Comparison of ENCODE assay signal across 8 cellular contexts in genomic region chr14:105021656-105022275, GRCh38. TPM values are rescaled to one million over a fixed set of nuclear protein-coding genes. Genes with fewer than 3 reads are reported as not detected.
A peak's percentile ranks its signal among the peaks of the same experiment; 100 is the strongest.
DNase-seq lines count a peak whose midpoint lies in the region; ATAC-seq and TF ChIP-seq lines count a peak whose summit lies in the region.

No MANE protein-coding gene starts in this region.

- peak; percentile 36 for DNase-seq in AG08396 (ENCODE audit: low spot score)
- DNase-seq in NCI-H510A treated with DMSO at 0.1 percent for 48 hours (lab: John Stamatoyannopoulos, UW) = peak; percentile 73
- peak; percentile 60 for DNase-seq in activated naive CD4-positive, alpha-beta T cell treated with anti-CD3 and anti-CD28 coated beads for 36 hours
- peak in 41 of 42 donors; percentile 22 to 81 (median 55) for DNase-seq in head of caudate nucleus
- DNase-seq in prostate gland (ENCODE audit: low spot score) = no peak
- no peak for DNase-seq in GM19238 (ENCODE audit: insufficient read length, low spot score)

- 9% methylated on average over 20 of the region's 20 CpGs for WGBS in prostate gland

- H3K36me3 Mint-ChIP-seq in activated naive CD4-positive, alpha-beta T cell treated with anti-CD3 and anti-CD28 coated beads for 36 hours (ENCODE audit: low read depth) = peaks cover 31% of the 10 kb centered on the region

- no peaks in the 10 kb centered on the region for H3K9me3 Mint-ChIP-seq in activated naive CD4-positive, alpha-beta T cell treated with anti-CD3 and anti-CD28 coated beads for 36 hours

- no peaks in the 10 kb centered on the region for H3K9me3 ChIP-seq in prostate gland

- ATAC-seq in GM21447 (IDR thresholded peaks at IDR 0.05; ENCODE audit: unreplicated experiment) (peak; percentile 2), GM18870 (IDR thresholded peaks at IDR 0.05; ENCODE audit: unreplicated experiment) (no peak)

- peak overlapping the region; percentile 74 to 77 for H3K27ac ChIP-seq in prostate gland

- H3K27ac Mint-ChIP-seq in activated naive CD4-positive, alpha-beta T cell treated with anti-CD3 and anti-CD28 coated beads for 36 hours = peak overlapping the region; percentile 87

- H3K4me1 ChIP-seq in prostate gland (replicated peaks) = peaks cover 3% of the 10 kb centered on the region

- no peaks in the 10 kb centered on the region for H3K36me3 ChIP-seq in prostate gland

- TF ChIP-seq POLR2A in prostate gland (IDR thresholded peaks at IDR 0.05) = no peak

- H3K27me3 ChIP-seq in prostate gland (replicated peaks; ENCODE audit: insufficient read depth) = no peaks in the 10 kb centered on the region

- H3K4me3 Mint-ChIP-seq in activated naive CD4-positive, alpha-beta T cell treated with anti-CD3 and anti-CD28 coated beads for 36 hours = peak overlapping the region; percentile 98

- peak overlapping the region; percentile 36 to 81 for H3K4me3 ChIP-seq in prostate gland

- CTCF ChIA-PET in activated naive CD4-positive, alpha-beta T cell treated with anti-CD3 and anti-CD28 coated beads for 36 hours (lab: Charles Lee) = interaction anchor here (0.6 to 1.3 kb wide), 4 partner anchors 24 to 317 kb away, joined by 3 to 10 read pairs (median 3); no protein-coding TSS in a partner anchor

- H3K4me1 Mint-ChIP-seq in activated naive CD4-positive, alpha-beta T cell treated with anti-CD3 and anti-CD28 coated beads for 36 hours (ENCODE audit: low read depth) = peaks cover 70% of the 10 kb centered on the region

- intact Hi-C loops in activated naive CD4-positive, alpha-beta T cell treated with anti-CD3 and anti-CD28 coated beads for 36 hours (cut with micrococcal nuclease) = loop anchor here (1.0 to 5.0 kb wide), 8 partner anchors 24 to 470 kb away; partner anchors contain the start of genes BRF1, CLBA1, GPR132 and TEDC1
- intact Hi-C loops in head of caudate nucleus (cut with DNase I) = loop anchor here (5.0 kb wide), 1 partner anchor 39 kb away; no protein-coding TSS in a partner anchor
- intact Hi-C loops in prostate gland (cut with DNase I) = loop anchor here (5.0 kb wide), 1 partner anchor 39 kb away; no protein-coding TSS in a partner anchor

- TF ChIP-seq CTCF in prostate gland (IDR thresholded peaks at IDR 0.05) = no peak

- no peaks in the 10 kb centered on the region for H3K27me3 Mint-ChIP-seq in activated naive CD4-positive, alpha-beta T cell treated with anti-CD3 and anti-CD28 coated beads for 36 hours (ENCODE audit: low read depth)

RNA-seq across cellular contexts. Expression of gene CDCA4, which starts 0.9 kb away (rescaled TPM):
- total RNA-seq in activated naive CD4-positive, alpha-beta T cell treated with anti-CD3 and anti-CD28 coated beads for 36 hours = 10 to 100 TPM; 59.6 to 60.4 TPM
- total RNA-seq in prostate gland = 10 to 100 TPM; 12.3 to 17.6 TPM

RNA-seq across cellular contexts. Expression of gene CLBA1, which starts 36.2 kb away (rescaled TPM):
- under 1 TPM; 0.40 to 0.43 TPM for total RNA-seq in activated naive CD4-positive, alpha-beta T cell treated with anti-CD3 and anti-CD28 coated beads for 36 hours
- total RNA-seq in prostate gland = 10 to 100 TPM; 15.2 to 19.3 TPM

RNA-seq across cellular contexts. Expression of gene GPR132, which starts 43.5 kb away (rescaled TPM):
- total RNA-seq in activated naive CD4-positive, alpha-beta T cell treated with anti-CD3 and anti-CD28 coated beads for 36 hours = 10 to 100 TPM; 11.3 to 15.3 TPM
- total RNA-seq in prostate gland = 1 to 10 TPM in 1 of 2 donors, under 1 TPM in 1; 0.68 to 1.4 TPM

RNA-seq across cellular contexts. Expression of gene AHNAK2, which starts 43.6 kb away (rescaled TPM):
- total RNA-seq in activated naive CD4-positive, alpha-beta T cell treated with anti-CD3 and anti-CD28 coated beads for 36 hours = under 1 TPM; 0.10 TPM
- 10 to 100 TPM; 18.3 to 27.2 TPM for total RNA-seq in prostate gland

Comparison
In these comparisons a context has a peak if more than half of its experiments do, and no peak if none do; other contexts are left out.
1. DNase-seq: peak in AG08396 (single experiment), NCI-H510A treated with DMSO at 0.1 percent for 48 hours (single experiment), activated naive CD4-positive, alpha-beta T cell treated with anti-CD3 and anti-CD28 coated beads for 36 hours (single experiment) and head of caudate nucleus (41 of 42); none in prostate gland (single experiment) and GM19238 (single experiment).
2. RNA of gene CLBA1, which starts 36.2 kb away (total RNA-seq): 15.2 to 19.3 TPM in prostate gland; 0.40 to 0.43 TPM in activated naive CD4-positive, alpha-beta T cell treated with anti-CD3 and anti-CD28 coated beads for 36 hours; every median in the first group is over 10 times any median in the second.
3. RNA of gene GPR132, which starts 43.5 kb away (total RNA-seq): 11.3 to 15.3 TPM in activated naive CD4-positive, alpha-beta T cell treated with anti-CD3 and anti-CD28 coated beads for 36 hours; 0.68 to 1.4 TPM in prostate gland; every median in the first group is over 4 times any median in the second.